Comparison of ENCODE assay signal across 8 cellular contexts in genomic region chr14:90331497-90332270, GRCh38. TPM values are rescaled to one million over a fixed set of nuclear protein-coding genes. Genes with fewer than 3 reads are reported as not detected.
DNase-seq lines count a peak whose midpoint lies in the region; ATAC-seq, FAIRE-seq and TF ChIP-seq lines count a peak whose summit lies in the region.

NRDE2 (minus strand) TSS chr14:90331941; CDS start chr14:90331904, 37 bp downstream.

- H3K27me3 ChIP-seq in IMR-90 (ENCODE audit: control insufficient read depth, insufficient read depth, low read length) (peaks cover 2% of the 10 kb centered on the region; the same call in 1 of the 2 replicates), endothelial cell of umbilical vein (ENCODE audit: control insufficient read depth in 2 of 2, insufficient read depth in 2 of 2, low read length in 2 of 2) (peaks cover 9% of the 10 kb centered on the region in 2 experiments)

- TF ChIP-seq POLR2A in IMR-90 (IDR thresholded peaks at IDR 0.05; ENCODE audit: low read depth, low read length) = peak; percentile 55; the same call in 1 of the 2 replicates
- peak; percentile 81 for TF ChIP-seq POLR2A in endothelial cell of umbilical vein (IDR thresholded peaks at IDR 0.05; ENCODE audit: low read depth, low read length)

- H3K9me1 ChIP-seq in IMR-90 (ENCODE audit: insufficient read depth, low read length) (no peaks in the 10 kb centered on the region), endothelial cell of umbilical vein (replicated peaks; ENCODE audit: control insufficient read depth, extremely low read depth, insufficient read depth, low read length) (no peaks in the 10 kb centered on the region)

- H3K4me3 ChIP-seq in IMR-90 (ENCODE audit: insufficient read depth, low read depth, low read length) (peak within 1 kb of the TSS; percentile 71), OCI-LY7 (ENCODE audit: low read depth, low read length, poor library complexity, severe bottlenecking) (peak within 1 kb of the TSS; percentile 89), endothelial cell of umbilical vein (replicated peaks in 1 of 3; ENCODE audit: insufficient read depth in 1 of 3, low read depth in 1 of 3, low read length in 3 of 3) (peak within 1 kb of the TSS; percentile 48 to 89 (median 79))

- peak within 1 kb of the TSS; percentile 93 for H2BK120ac ChIP-seq in IMR-90 (ENCODE audit: low read depth, low read length)

- WGBS in IMR-90 (ENCODE audit: extremely low coverage in 2 of 2, insufficient read length in 1 of 2), 2 experiments = 0% methylated on average over 4 of the region's 46 CpGs; no CpG with 5 or more reads in 1 of the 2 experiments

- dilution Hi-C loops in IMR-90 (cut with HindIII; ENCODE audit: low sequenced_read_pairs, unreplicated experiment) = no loop called here
- dilution Hi-C loops in endothelial cell of umbilical vein (cut with MboI; ENCODE audit: extremely low pct_ligation_motif_present, low sequenced_read_pairs) = no loop called here

- peak within 1 kb of the TSS; percentile 78 for H3K56ac ChIP-seq in IMR-90 (ENCODE audit: extremely low read depth, insufficient read depth, low read length)

- H3K79me1 ChIP-seq in IMR-90 (ENCODE audit: low read depth in 1 of 2, low read length in 2 of 2) = peaks cover 12 to 29% of the 10 kb centered on the region in 2 experiments

- H3K18ac ChIP-seq in IMR-90 (ENCODE audit: low read depth, low read length) = peak within 1 kb of the TSS; percentile 86

- H4K91ac ChIP-seq in IMR-90 (ENCODE audit: insufficient read depth, low read depth, low read length) = peak within 1 kb of the TSS; percentile 98

- no peaks in the 10 kb centered on the region for H3K4me1 ChIP-seq in IMR-90 (ENCODE audit: control insufficient read depth, insufficient read depth, low read length)
- peaks cover 14% of the 10 kb centered on the region for H3K4me1 ChIP-seq in OCI-LY7 (ENCODE audit: insufficient read depth, low read length, poor library complexity, severe bottlenecking)
- peaks cover 6% of the 10 kb centered on the region for H3K4me1 ChIP-seq in endothelial cell of umbilical vein (ENCODE audit: control insufficient read depth, extremely low read depth, insufficient read depth, low read length)

- H2AK5ac ChIP-seq in IMR-90 (ENCODE audit: low read depth, low read length) = peak within 1 kb of the TSS; percentile 1; the same call in 1 of the 2 replicates

- H4K5ac ChIP-seq in IMR-90 (ENCODE audit: low read depth, low read length) = peak within 1 kb of the TSS; percentile 98

- TF ChIP-seq RAD21 in IMR-90 (IDR thresholded peaks at IDR 0.05; ENCODE audit: low read length) = no peak

- POLR2A ChIA-PET in IMR-90 (lab: Charles Lee; ENCODE audit: unreplicated experiment) (no interaction called here), OCI-LY7 (lab: Charles Lee) (interaction anchor here (0.7 to 1.7 kb wide), 4 partner anchors 10 to 1695 kb away, joined by 3 to 6 read pairs (median 4); no protein-coding TSS in a partner anchor), endothelial cell of umbilical vein (lab: Charles Lee) (interaction anchor here (0.7 kb wide), 1 partner anchor 16 kb away, joined by 4 read pairs; no protein-coding TSS in a partner anchor)

- H2BK15ac ChIP-seq in IMR-90 (ENCODE audit: low read depth, low read length) = no peak within 1 kb of the TSS; the same call in 2 of the 3 replicates

- H3K9me3 ChIP-seq in IMR-90 (ENCODE audit: control insufficient read depth, insufficient read depth, low read length) (no peaks in the 10 kb centered on the region), OCI-LY7 (ENCODE audit: low read length) (no peaks in the 10 kb centered on the region; the same call in 1 of the 2 replicates), endothelial cell of umbilical vein (replicated peaks; ENCODE audit: control insufficient read depth, insufficient read depth, low read length) (no peaks in the 10 kb centered on the region)

- FAIRE-seq in endothelial cell of umbilical vein (lab: Jason Lieb, UNC) = peak; percentile 88

- H3K4me2 ChIP-seq in IMR-90 (ENCODE audit: low read depth, low read length) (peak within 1 kb of the TSS; percentile 92), OCI-LY7 (ENCODE audit: low read length) (peak within 1 kb of the TSS; percentile 94), endothelial cell of umbilical vein (ENCODE audit: insufficient read depth, low read length) (peak within 1 kb of the TSS; percentile 98)

- H3K9me2 ChIP-seq in OCI-LY7 (ENCODE audit: insufficient read depth, low read length) = no peaks in the 10 kb centered on the region

- H3K79me2 ChIP-seq in OCI-LY7 (ENCODE audit: insufficient read depth, low read depth, low read length) (peaks cover 32% of the 10 kb centered on the region), endothelial cell of umbilical vein (ENCODE audit: control insufficient read depth, insufficient read depth, low read length) (peaks cover 30% of the 10 kb centered on the region)

- peak within 1 kb of the TSS; percentile 92 for H3K14ac ChIP-seq in IMR-90 (replicated peaks; ENCODE audit: low read depth, low read length)

- H2AFZ ChIP-seq in IMR-90 (replicated peaks; ENCODE audit: low read length, poor library complexity) (peak within 1 kb of the TSS; percentile 99), OCI-LY7 (ENCODE audit: low read length) (peak within 1 kb of the TSS; percentile 91), endothelial cell of umbilical vein (ENCODE audit: low read depth, low read length) (peak within 1 kb of the TSS; percentile 92)

- CTCF ChIA-PET in IMR-90 (lab: Yijun Ruan, JAX) (interaction anchor here (0.7 kb wide), 1 partner anchor 286 kb away, joined by 3 read pairs; no protein-coding TSS in a partner anchor), OCI-LY7 (lab: Charles Lee; ENCODE audit: unreplicated experiment) (interaction anchor here (0.7 kb wide), 1 partner anchor 1507 kb away, joined by 3 read pairs; the partner anchor contains the start of gene TTC8), endothelial cell of umbilical vein (lab: Charles Lee) (interaction anchor here (1.0 kb wide), 1 partner anchor 22 kb away, joined by 3 read pairs; no protein-coding TSS in a partner anchor)

- peak within 1 kb of the TSS; percentile 94 to 98 for H4K8ac ChIP-seq in IMR-90 (ENCODE audit: low read depth in 2 of 2, low read length in 2 of 2)

- H3K9ac ChIP-seq in IMR-90 (ENCODE audit: low read depth, low read length) (peak within 1 kb of the TSS; percentile 86), endothelial cell of umbilical vein (replicated peaks; ENCODE audit: extremely low read depth, insufficient read depth, low read length) (peak within 1 kb of the TSS; percentile 97)

- H3K27ac ChIP-seq in IMR-90 (ENCODE audit: insufficient read depth, low read length) = peak within 1 kb of the TSS; percentile 85
- peak within 1 kb of the TSS; percentile 68 for H3K27ac ChIP-seq in OCI-LY7 (ENCODE audit: low read depth, low read length, poor library complexity, severe bottlenecking)
- H3K27ac ChIP-seq in endothelial cell of umbilical vein (ENCODE audit: insufficient read depth, low read depth, low read length) = peak within 1 kb of the TSS; percentile 91

- intact Hi-C loops in IMR-90 (cut with micrococcal nuclease) = loop anchor here (1.0 kb wide), 1 partner anchor 52 kb away; no protein-coding TSS in a partner anchor
- intact Hi-C loops in OCI-LY7 (cut with micrococcal nuclease; ENCODE audit: unreplicated experiment) = loop anchor here (1.0 to 5.0 kb wide), 3 partner anchors 51 to 74 kb away; partner anchors contain the start of genes CALM1 and PSMC1
- intact Hi-C loops in endothelial cell of umbilical vein (cut with micrococcal nuclease) = loop anchor here (1.0 kb wide), 2 partner anchors 52 to 68 kb away; no protein-coding TSS in a partner anchor

- TF ChIP-seq CTCF in IMR-90 (conservative IDR thresholded peaks at IDR 0.05; ENCODE audit: low read depth, low read length) = no peak
- TF ChIP-seq CTCF in OCI-LY7 (conservative IDR thresholded peaks at IDR 0.05; ENCODE audit: low read length) = no peak
- no peak for TF ChIP-seq CTCF in endothelial cell of umbilical vein (IDR thresholded peaks at IDR 0.05; ENCODE audit: extremely low read depth in 1 of 2, insufficient read depth in 1 of 2, low read depth in 1 of 2, low read length in 2 of 2)

- DNase-seq in DMS114 treated with DMSO at 0.1 percent for 48 hours (lab: John Stamatoyannopoulos, UW; ENCODE audit: unreplicated experiment) = peak; percentile 88
- DNase-seq in IMR-90 = peak; percentile 91
- DNase-seq in OCI-LY7 (ENCODE audit: low spot score) = peak; percentile 98
- peak; percentile 98 for DNase-seq in activated CD8-positive, alpha-beta memory T cell treated with anti-CD3 and anti-CD28 coated beads, Interleukin-2, amount 50 U/mL, for 48 hours
- peak; percentile 98 for DNase-seq in endothelial cell of umbilical vein (ENCODE audit: low read depth, low spot score)
- peak; percentile 98 for DNase-seq in midbrain (lab: John Stamatoyannopoulos, UW)
- peak; percentile 97 to 98 for DNase-seq in stimulated activated CD8-positive, alpha-beta memory T cell treated with anti-CD3 and anti-CD28 coated beads, Interleukin-15, amount 100 ng/mL, for 48 hours (ENCODE audit: low read depth in 2 of 2)

- peak within 1 kb of the TSS; percentile 63 for H2BK5ac ChIP-seq in IMR-90 (ENCODE audit: low read depth, low read length, poor library complexity, severe bottlenecking)

- no peaks in the 10 kb centered on the region for H3K36me3 ChIP-seq in IMR-90 (ENCODE audit: control insufficient read depth, insufficient read depth, low read length)
- H3K36me3 ChIP-seq in OCI-LY7 (ENCODE audit: insufficient read depth, low read length) = no peaks in the 10 kb centered on the region; the same call in none of the 2 replicates
- no peaks in the 10 kb centered on the region for H3K36me3 ChIP-seq in endothelial cell of umbilical vein (ENCODE audit: control insufficient read depth in 2 of 2, extremely low read depth in 1 of 2, insufficient read depth in 2 of 2, low read length in 2 of 2)

- peak within 1 kb of the TSS; percentile 87 for H2AK9ac ChIP-seq in IMR-90 (replicated peaks; ENCODE audit: low read depth, low read length, poor library complexity)

- in situ Hi-C loops in IMR-90 (cut with MboI; ENCODE audit: low sequenced_read_pairs) = no loop called here

- H3K23ac ChIP-seq in IMR-90 (ENCODE audit: low read depth, low read length) = peak within 1 kb of the TSS; percentile 74

- ATAC-seq in GM21529 (IDR thresholded peaks at IDR 0.05; ENCODE audit: unreplicated experiment) (peak; percentile 92), IMR-90 (ENCODE audit: low read depth) (peak; percentile 100)

- H2BK20ac ChIP-seq in IMR-90 (ENCODE audit: low read depth, low read length) = no peak within 1 kb of the TSS

- peak within 1 kb of the TSS; percentile 91 for H3K4ac ChIP-seq in IMR-90 (ENCODE audit: low read depth, low read length)

- H4K20me1 ChIP-seq in IMR-90 (ENCODE audit: insufficient read depth, low read length) (no peaks in the 10 kb centered on the region), OCI-LY7 (ENCODE audit: insufficient read depth, low read length) (no peaks in the 10 kb centered on the region), endothelial cell of umbilical vein (replicated peaks; ENCODE audit: control insufficient read depth, extremely low read depth, insufficient read depth, low read length) (no peaks in the 10 kb centered on the region)

- BruUV-seq in IMR-90 (replicated peaks; lab: Mats Ljungman, UMichigan) (no TSS peak), OCI-LY7 (replicated peaks; lab: Mats Ljungman, UMichigan) (TSS peak; percentile 83), endothelial cell of umbilical vein (replicated peaks; lab: Mats Ljungman, UMichigan) (TSS peak; percentile 66)

RNA-seq across cellular contexts. Expression of gene NRDE2, which starts in this region (rescaled TPM):
- total RNA-seq in IMR-90 (2012; rRNA removed) (7.5 and 9.3 TPM in 2 replicates), OCI-LY7 (2022) (16.6 and 19.1 TPM in 2 replicates), endothelial cell of umbilical vein (22.1 and 22.5 TPM in 2 replicates)
- polyA plus RNA-seq in IMR-90 (2012; rRNA removed) (4.0 and 4.5 TPM in 2 replicates), endothelial cell of umbilical vein (7.1 and 8.5 TPM in 2 replicates)
- 1.7 and 3.9 TPM in 2 replicates for polyA plus RNA-seq in IMR-90 (2012; cell fraction: cytosol; rRNA removed)
- 11.3 and 16.3 TPM in 2 replicates for polyA plus RNA-seq in IMR-90 (2012; cell fraction: nucleus; rRNA removed; ENCODE audit: low replicate concordance)
- total RNA-seq in OCI-LY7 (2014; rRNA removed; shearing (Covaris generic)) = 12.3 and 15.4 TPM in 2 replicates
- polyA plus RNA-seq in endothelial cell of umbilical vein (2011; cell fraction: cytosol; rRNA removed) = 7.3 and 8.5 TPM in 2 replicates
- polyA plus RNA-seq in endothelial cell of umbilical vein (2011; cell fraction: nucleus; rRNA removed) = 42.1 and 45.8 TPM in 2 replicates
- 6.1 and 6.6 TPM in 2 replicates for polyA plus RNA-seq in endothelial cell of umbilical vein (2012)
- polyA minus RNA-seq in endothelial cell of umbilical vein = 26.3 and 28.0 TPM in 2 replicates
- 3.9 TPM for polyA minus RNA-seq in endothelial cell of umbilical vein (2011; cell fraction: cytosol; rRNA and poly(A)+ RNA removed)
- 44.0 and 55.4 TPM in 2 replicates for polyA minus RNA-seq in endothelial cell of umbilical vein (2011; cell fraction: nucleus; rRNA and poly(A)+ RNA removed)

Comparison
In these comparisons a context has a peak if more than half of its experiments do, and no peak if none do; other contexts are left out.
1. Peak in every context shown above with its lines: DNase-seq, ATAC-seq, H3K4me3 ChIP-seq and H3K27ac ChIP-seq.